In the genomic region with DNA sequence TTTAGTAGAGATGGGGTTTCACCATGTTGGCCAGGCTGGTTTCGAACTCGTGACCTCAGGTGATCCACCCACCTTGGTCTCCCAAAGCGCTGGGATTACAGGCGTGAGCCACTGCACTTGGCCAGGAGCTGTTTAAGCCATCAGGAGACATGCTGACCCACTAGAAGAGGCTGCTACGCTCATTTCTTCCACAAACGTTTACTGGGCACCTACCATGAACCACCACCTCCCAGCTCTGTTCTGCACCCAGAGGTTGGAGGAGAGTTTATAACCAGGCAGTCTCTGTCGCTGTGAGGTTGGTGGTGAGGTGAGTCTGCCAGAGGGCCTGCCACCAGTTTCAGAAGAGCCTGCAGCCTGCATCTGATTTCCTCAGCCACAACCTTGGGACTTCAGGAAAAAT, we compare ENCODE assay signal across 16 cellular contexts. TPM values are rescaled to one million over a fixed set of nuclear protein-coding genes. Genes with fewer than 3 reads are reported as not detected.
A peak's percentile ranks its signal among the peaks of the same experiment; 100 is the strongest.
DNase-seq lines count a peak whose midpoint lies in the region; ATAC-seq and TF ChIP-seq lines count a peak whose summit lies in the region.
"Had no signal": no experiment of that assay in that cellular context is flagged by ENCODE, and none has a peak within 500 bp of the region (broad histone marks: within the 10 kb centered on the region; RNA-seq: fewer than 3 reads in every experiment).

No MANE protein-coding gene starts in this region.

- intact Hi-C loops in psoas muscle (cut with DNase I) = no loop called here

- no peaks in the 10 kb centered on the region for H3K9me3 Mint-ChIP-seq in CD8-positive, alpha-beta memory T cell
- H3K9me3 Mint-ChIP-seq: activated naive CD4-positive, alpha-beta T cell treated with anti-CD3 and anti-CD28 coated beads, Interleukin-2, amount 50 U/mL, for 24 hours; IgD-negative memory B cell had no signal

- H3K4me1 ChIP-seq in HEK293 (ENCODE audit: control insufficient read depth, insufficient read depth, low read length) = no peaks in the 10 kb centered on the region
- peaks cover 49% of the 10 kb centered on the region for H3K4me1 ChIP-seq in psoas muscle
- H3K4me1 ChIP-seq in CD8-positive, alpha-beta memory T cell (ENCODE audit: insufficient read depth, low read length) = peaks cover 3% of the 10 kb centered on the region

- H3K27me3 Mint-ChIP-seq in CD8-positive, alpha-beta memory T cell = peaks cover 0 to 2% of the 10 kb centered on the region in 2 donors
- no peaks in the 10 kb centered on the region for H3K27me3 Mint-ChIP-seq in T-helper 17 cell
- H3K27me3 Mint-ChIP-seq: activated naive CD4-positive, alpha-beta T cell treated with anti-CD3 and anti-CD28 coated beads, Interleukin-2, amount 50 U/mL, for 24 hours; IgD-negative memory B cell had no signal

- TF ChIP-seq CTCF in HEK293 (tag by site-specific recombination; IDR thresholded peaks at IDR 0.05) (no peak), psoas muscle (IDR thresholded peaks at IDR 0.05) (no peak)

- no peaks in the 10 kb centered on the region for H3K9me3 ChIP-seq in HEK293 (ENCODE audit: control insufficient read depth, insufficient read depth, low read depth, low read length)
- no peaks in the 10 kb centered on the region for H3K9me3 ChIP-seq in psoas muscle
- no peaks in the 10 kb centered on the region for H3K9me3 ChIP-seq in CD8-positive, alpha-beta memory T cell (ENCODE audit: low read length)
- no peaks in the 10 kb centered on the region for H3K9me3 ChIP-seq in T-helper 17 cell (ENCODE audit: control insufficient read depth, low read length, poor library complexity, severe bottlenecking)
- H3K9me3 ChIP-seq: upper lobe of right lung had no signal

- H3K27ac Mint-ChIP-seq in CD8-positive, alpha-beta memory T cell = peak overlapping the region in 1 of 8 donors; percentile 54
- no peak overlapping the region for H3K27ac Mint-ChIP-seq in T-helper 17 cell

- DNase-seq in DMS 273 (lab: John Stamatoyannopoulos, UW; ENCODE audit: unreplicated experiment) (peak; percentile 49), DMS 273 treated with DMSO at 0.1 percent for 48 hours (lab: John Stamatoyannopoulos, UW) (no peak), dermis blood vessel endothelial cell (peak; percentile 13), psoas muscle (no peak), T-helper 17 cell (no peak), COLO668 (lab: John Stamatoyannopoulos, UW; ENCODE audit: unreplicated experiment) (no peak)
- no peak for DNase-seq in CD8-positive, alpha-beta memory T cell
- DNase-seq: 8988T; kidney; NCI-H1105 treated with DMSO at 0.1 percent for 48 hours; NCI-H446; stimulated activated CD4-positive, alpha-beta T cell treated with anti-CD3 and anti-CD28 coated beads, Interleukin-2, amount 100 ng/mL, for 48 hours; upper lobe of right lung had no signal

- 84 to 93% (median 86%) methylated on average over 7 of the region's 7 CpGs for WGBS in psoas muscle, 3 donors

- H3K4me1 Mint-ChIP-seq in CD8-positive, alpha-beta memory T cell = peaks cover 11 to 23% (median 13%) of the 10 kb centered on the region in 3 donors
- peaks cover 17% of the 10 kb centered on the region for H3K4me1 Mint-ChIP-seq in T-helper 17 cell

- H3K4me3 ChIP-seq in HEK293 (ENCODE audit: low read depth, low read length) (no peak overlapping the region), psoas muscle (no peak overlapping the region)
- H3K4me3 ChIP-seq in CD8-positive, alpha-beta memory T cell (ENCODE audit: low read length) = no peak overlapping the region
- H3K4me3 ChIP-seq: upper lobe of right lung had no signal

- 0 out of 2 replicates have a peak overlapping the region, but pooled peaks have one; percentile 10 for H3K27ac ChIP-seq in HEK293 (ENCODE audit: extremely low read depth, low read depth, low read length)
- peak overlapping the region; percentile 32 for H3K27ac ChIP-seq in psoas muscle
- H3K27ac ChIP-seq in CD8-positive, alpha-beta memory T cell (ENCODE audit: low read depth, low read length) = no peak overlapping the region

- no peak overlapping the region for H3K4me3 Mint-ChIP-seq in CD8-positive, alpha-beta memory T cell
- no peak overlapping the region for H3K4me3 Mint-ChIP-seq in T-helper 17 cell
- H3K4me3 Mint-ChIP-seq: activated naive CD4-positive, alpha-beta T cell treated with anti-CD3 and anti-CD28 coated beads, Interleukin-2, amount 50 U/mL, for 24 hours had no signal

- H3K36me3 ChIP-seq in HEK293 (ENCODE audit: control insufficient read depth in 2 of 2, insufficient read depth in 1 of 2, low read length in 2 of 2) (peaks cover 18 to 51% of the 10 kb centered on the region in 2 experiments; a peak in 2 of 3 replicates), psoas muscle (ENCODE audit: insufficient read depth in 1 of 2, low read depth in 1 of 2) (peaks cover 15 to 39% of the 10 kb centered on the region in 2 donors)
- H3K36me3 ChIP-seq in CD8-positive, alpha-beta memory T cell (ENCODE audit: insufficient read depth, low read length) = peaks cover 32% of the 10 kb centered on the region

- ATAC-seq in psoas muscle = no peak
- no peak for ATAC-seq in T-helper 17 cell
- ATAC-seq: upper lobe of right lung had no signal

- POLR2A ChIA-PET in HEK293 (lab: Yijun Ruan, JAX) = interaction anchor here (0.7 kb wide), 1 partner anchor 166 kb away, joined by 5 read pairs; no protein-coding TSS in a partner anchor
- POLR2A ChIA-PET in CD8-positive, alpha-beta memory T cell (lab: Charles Lee) = no interaction called here

- H3K36me3 Mint-ChIP-seq in CD8-positive, alpha-beta memory T cell = peaks cover 0 to 43% (median 11%) of the 10 kb centered on the region in 3 donors
- peaks cover 8% of the 10 kb centered on the region for H3K36me3 Mint-ChIP-seq in T-helper 17 cell (ENCODE audit: low read depth)
- H3K36me3 Mint-ChIP-seq: IgD-negative memory B cell had no signal

- CTCF ChIA-PET in HEK293 (lab: Yijun Ruan, JAX) = interaction anchor here (1.5 kb wide), 1 partner anchor 9 kb away, joined by 3 read pairs; no protein-coding TSS in a partner anchor
- CTCF ChIA-PET in CD8-positive, alpha-beta memory T cell (lab: Charles Lee) = no interaction called here

- no peaks in the 10 kb centered on the region for H3K27me3 ChIP-seq in psoas muscle (ENCODE audit: insufficient read depth in 3 of 3, low read length in 2 of 3)
- no peaks in the 10 kb centered on the region for H3K27me3 ChIP-seq in CD8-positive, alpha-beta memory T cell (ENCODE audit: insufficient read depth, low read length, poor library complexity, severe bottlenecking)
- H3K27me3 ChIP-seq: upper lobe of right lung had no signal

TF ChIP-seq in HEK293, 187 proteins besides CTCF, POLR2A, EP300 and RAD21:
- TF ChIP-seq ZBTB21 (tag by site-specific recombination; IDR thresholded peaks at IDR 0.05) (no peak), ZNF792 (tag by site-specific recombination; IDR thresholded peaks at IDR 0.05) (0 out of 2 replicates have a peak, but pooled peaks have one; percentile 11), ZNF600 (tag by site-specific recombination; IDR thresholded peaks at IDR 0.05) (peak; percentile 86; the same call in 1 of the 2 replicates)

RNA-seq across cellular contexts. Expression of gene SF3B3, which starts 51.8 kb away (rescaled TPM):
- total RNA-seq in dermis blood vessel endothelial cell = 96.3 and 148 TPM in 2 replicates
- 100 to 1,000 TPM; 145 to 178 (median 157) TPM for total RNA-seq in psoas muscle
- polyA plus RNA-seq in psoas muscle = 100 to 1,000 TPM in 1 of 3 donors, 10 to 100 TPM in 2; 50.0 to 117 (median 59.9) TPM
- 100 to 1,000 TPM; 605 to 642 TPM for total RNA-seq in CD8-positive, alpha-beta memory T cell
- polyA plus RNA-seq in CD8-positive, alpha-beta memory T cell = 134 TPM
- 100 to 1,000 TPM; 163 to 182 TPM for total RNA-seq in T-helper 17 cell

RNA-seq across cellular contexts. Expression of gene COG4, which starts 52.0 kb away (rescaled TPM):
- total RNA-seq in dermis blood vessel endothelial cell (93.8 and 98.0 TPM in 2 replicates), psoas muscle (10 to 100 TPM; 41.7 to 77.8 (median 64.9) TPM), T-helper 17 cell (10 to 100 TPM; 26.3 to 54.0 TPM)
- polyA plus RNA-seq in psoas muscle = 10 to 100 TPM; 29.1 to 80.3 (median 41.4) TPM
- 10 to 100 TPM; 50.7 to 51.9 TPM for total RNA-seq in CD8-positive, alpha-beta memory T cell
- polyA plus RNA-seq in CD8-positive, alpha-beta memory T cell = 48.9 TPM

Comparison
In these comparisons a context has a peak if more than half of its experiments do, and no peak if none do; other contexts are left out.
1. DNase-seq: peak in DMS 273 (single experiment) and dermis blood vessel endothelial cell (single experiment); none in DMS 273 treated with DMSO at 0.1 percent for 48 hours (single experiment), psoas muscle (0 of 2), CD8-positive, alpha-beta memory T cell (0 of 5), T-helper 17 cell (0 of 3) and COLO668 (single experiment).